30 cellular contexts compared by ENCODE assay signal in the genomic region with DNA sequence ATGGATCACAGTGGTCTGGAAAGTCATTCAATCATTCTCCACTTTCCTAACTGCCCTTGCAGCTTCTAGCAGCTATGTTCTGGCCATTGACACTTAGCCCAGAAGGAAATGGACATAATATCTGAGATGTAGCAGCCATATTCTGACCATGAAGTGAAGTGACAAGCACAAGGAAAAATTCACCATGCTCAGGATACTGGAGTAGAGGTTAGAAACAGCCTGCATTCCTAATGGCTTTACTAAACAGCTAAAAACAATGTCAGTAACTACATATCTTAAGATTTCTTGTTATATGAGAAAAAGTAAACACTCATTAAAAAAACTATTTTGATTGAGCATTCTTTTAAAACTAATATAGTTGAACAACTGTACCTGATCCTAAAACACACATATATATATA.
"Had no signal": no experiment of that assay in that cellular context is flagged by ENCODE, and none has a peak within 500 bp of the region (broad histone marks: within the 10 kb centered on the region; RNA-seq: fewer than 3 reads in every experiment).

No MANE protein-coding gene starts in this region.

- H3K4me1 ChIP-seq: esophagus squamous epithelium, gastroesophageal sphincter, heart right ventricle had no signal

- H3K9me3 ChIP-seq: esophagus squamous epithelium, gastroesophageal sphincter, heart right ventricle had no signal

- FAIRE-seq: astrocyte, bronchial epithelial cell, endothelial cell of umbilical vein had no signal

- DNase-seq: activated CD4-positive, alpha-beta memory T cell treated with anti-CD3 and anti-CD28 coated beads, Interleukin-2, amount 10 ng/mL, durations not matched to agents 7 days and 5 days; activated CD4-positive, alpha-beta T cell treated with anti-CD3 and anti-CD28 coated beads for 1 hour; activated CD4-positive, alpha-beta T cell treated with anti-CD3 and anti-CD28 coated beads for 4 hours; activated CD4-positive, alpha-beta T cell treated with anti-CD3 and anti-CD28 coated beads, Interleukin-2, amount 10 ng/mL, durations not matched to agents 7 days and 5 days; activated CD4-positive, alpha-beta T cell treated with anti-CD3 and anti-CD28 coated beads, Interleukin-2, amount 50 U/mL, for 4 hours; activated CD8-positive, alpha-beta memory T cell treated with anti-CD3 and anti-CD28 coated beads, Interleukin-2, amount 50 U/mL, for 48 hours; activated gamma-delta T cell; activated naive CD4-positive, alpha-beta T cell; activated naive CD4-positive, alpha-beta T cell treated with anti-CD3 and anti-CD28 coated beads, Interleukin-2, amount 10 ng/mL, durations not matched to agents 7 days and 5 days; activated naive CD8-positive, alpha-beta T cell treated with anti-CD3 and anti-CD28 coated beads, Interleukin-2, amount 10 ng/mL, durations not matched to agents 7 days and 5 days; activated T-cell treated with anti-CD3 and anti-CD28 coated beads for 4 hours; activated T-cell treated with anti-CD3 and anti-CD28 coated beads, Interleukin-2, amount 50 U/mL, for 24 hours; activated T-cell treated with anti-CD3 and anti-CD28 coated beads, Interleukin-2, amount 50 U/mL, for 72 hours; amniotic stem cell; anterior cingulate cortex; brain microvascular endothelial cell; cortex of kidney; dermis blood vessel endothelial cell; effector CD4-positive, alpha-beta T cell; effector memory CD8-positive, alpha-beta T cell; esophagus squamous epithelium; foreskin melanocyte; heart right ventricle; T-helper 2 cell had no signal

- H3K4me3 ChIP-seq: esophagus squamous epithelium, gastroesophageal sphincter, heart right ventricle had no signal

- H3K27ac ChIP-seq: brain microvascular endothelial cell, epithelial cell of prostate, esophagus squamous epithelium, gastroesophageal sphincter, heart right ventricle had no signal

- ATAC-seq: activated naive CD4-positive, alpha-beta T cell treated with anti-CD3 and anti-CD28 coated beads, Interleukin-2, amount 50 U/mL, for 72 hours; activated T-cell treated with anti-CD3 and anti-CD28 coated beads, Interleukin-2, amount 50 U/mL, for 72 hours; effector memory CD8-positive, alpha-beta T cell; gastroesophageal sphincter; heart right ventricle had no signal

- H3K36me3 ChIP-seq: brain microvascular endothelial cell, esophagus squamous epithelium, gastroesophageal sphincter, heart right ventricle had no signal

- H3K27me3 ChIP-seq: brain microvascular endothelial cell, esophagus squamous epithelium, gastroesophageal sphincter, heart right ventricle had no signal
